In genomic region chr10:26550774-26551526, GRCh38 we compare ENCODE assay signal across 14 cellular contexts.
A peak's percentile ranks its signal among the peaks of the same experiment; 100 is the strongest.
DNase-seq lines count a peak whose midpoint lies in the region; ATAC-seq, FAIRE-seq and TF ChIP-seq lines count a peak whose summit lies in the region.
"Had no signal": no experiment of that assay in that cellular context is flagged by ENCODE, and none has a peak within 500 bp of the region (broad histone marks: within the 10 kb centered on the region; RNA-seq: fewer than 3 reads in every experiment).

No MANE protein-coding gene starts in this region.

- SMC1A ChIA-PET in GM12878 (lab: Charles Lee; ENCODE audit: uncharacterized antibody, unreplicated experiment), result interaction anchor here (0.6 to 1.9 kb wide), 11 partner anchors 9 to 214 kb away, joined by 3 to 10 read pairs (median 4); no protein-coding TSS in a partner anchor

- no peak overlapping the region for H2AFZ ChIP-seq in GM12878 (ENCODE audit: control insufficient read depth, low read depth, low read length)

- TF ChIP-seq RAD21 in GM12878 (IDR thresholded peaks at IDR 0.05; ENCODE audit: insufficient read depth, low read depth, low read length), result peak; percentile 11; the same call in 1 of the 2 replicates

- peaks cover 11 to 18% of the 10 kb centered on the region in 2 donors for H3K9me3 Mint-ChIP-seq in activated naive CD4-positive, alpha-beta T cell treated with anti-CD3 and anti-CD28 coated beads, Interleukin-2, amount 50 U/mL, for 72 hours
- peaks cover 19% of the 10 kb centered on the region for H3K9me3 Mint-ChIP-seq in stimulated activated effector memory CD8-positive, alpha-beta T cell treated with anti-CD3 and anti-CD28 coated beads, Interleukin-12 subunit alpha, Interleukin-12 subunit beta, amount 100 ng/mL, for 72 hours
- H3K9me3 Mint-ChIP-seq in progenitor cell of endocrine pancreas (ENCODE audit: low read depth), result peaks cover 19% of the 10 kb centered on the region

- peaks cover 5% of the 10 kb centered on the region for H3K79me2 ChIP-seq in GM12878 (ENCODE audit: control insufficient read depth, insufficient read depth, low read length)

- H3K27me3 ChIP-seq in GM12878 (replicated peaks in 1 of 2; ENCODE audit: control insufficient read depth in 2 of 2, insufficient read depth in 2 of 2, low read length in 1 of 2), result no peaks in the 10 kb centered on the region
- H3K27me3 ChIP-seq: left lung had no signal

- no peak overlapping the region for H3K4me3 Mint-ChIP-seq in stimulated activated effector memory CD8-positive, alpha-beta T cell treated with anti-CD3 and anti-CD28 coated beads, Interleukin-12 subunit alpha, Interleukin-12 subunit beta, amount 100 ng/mL, for 72 hours
- H3K4me3 Mint-ChIP-seq in progenitor cell of endocrine pancreas (ENCODE audit: low read depth), result no peak overlapping the region
- H3K4me3 Mint-ChIP-seq: brain had no signal

- H3K4me2 ChIP-seq in GM12878 (ENCODE audit: control insufficient read depth, insufficient read depth), result peak overlapping the region; percentile 1; the same call in 1 of the 2 replicates

- WGBS in GM12878 (ENCODE audit: insufficient coverage, insufficient replicate concordance, low lambda C conversion rate, missing lambda C conversion rate), result 7% methylated on average over 15 of the region's 15 CpGs

- no peak for ATAC-seq in activated naive CD4-positive, alpha-beta T cell treated with anti-CD3 and anti-CD28 coated beads, Interleukin-2, amount 50 U/mL, for 72 hours
- ATAC-seq in HG02938 (IDR thresholded peaks at IDR 0.05; ENCODE audit: unreplicated experiment), result peak; percentile 69
- ATAC-seq in GM12878, result peak; percentile 98
- ATAC-seq in stimulated activated effector memory CD8-positive, alpha-beta T cell treated with anti-CD3 and anti-CD28 coated beads, Interleukin-12 subunit alpha, Interleukin-12 subunit beta, amount 100 ng/mL, for 72 hours, result peak; percentile 28
- ATAC-seq: left lung had no signal

- intact Hi-C loops in GM12878 (cut with micrococcal nuclease; ENCODE audit: unreplicated experiment), result no loop called here
- intact Hi-C loops in cardiac septum (cut with DNase I), result no loop called here

- H3K4me3 ChIP-seq in GM12878, result no peak overlapping the region
- H3K4me3 ChIP-seq: left lung, SK-N-MC had no signal

- no peak overlapping the region for H3K9ac ChIP-seq in GM12878 (ENCODE audit: control insufficient read depth, insufficient read depth, low read length)

- peak in 2 of 3 experiments; percentile 22 to 34; a peak in 2 of 6 replicates for TF ChIP-seq CTCF in GM12878 (IDR thresholded peaks at IDR 0.05 in 2 of 3, conservative IDR thresholded peaks at IDR 0.05 in 1 of 3; ENCODE audit: control insufficient read depth in 2 of 3, extremely low read depth in 1 of 3, insufficient read depth in 1 of 3, low read depth in 3 of 3, low read length in 3 of 3)
- TF ChIP-seq CTCF in progenitor cell of endocrine pancreas (IDR thresholded peaks at IDR 0.05; ENCODE audit: unreplicated experiment), result no peak

- H3K27me3 Mint-ChIP-seq in progenitor cell of endocrine pancreas, result peaks cover 11% of the 10 kb centered on the region

- no peak for FAIRE-seq in GM12878 (lab: Jason Lieb, UNC)

- H3K36me3 ChIP-seq in GM12878 (ENCODE audit: control insufficient read depth in 2 of 2, insufficient read depth in 2 of 2, low read length in 1 of 2), result peaks cover 9 to 12% of the 10 kb centered on the region in 2 experiments

- peaks cover 7% of the 10 kb centered on the region for H3K9me3 ChIP-seq in GM12878 (replicated peaks; ENCODE audit: control insufficient read depth, insufficient read depth, low read length)

- DNase-seq in activated naive CD4-positive, alpha-beta T cell treated with anti-CD3 and anti-CD28 coated beads, Interleukin-2, amount 50 U/mL, for 72 hours (ENCODE audit: low spot score in 2 of 2), result no peak
- DNase-seq in activated naive CD4-positive, alpha-beta T cell treated with Interleukin-2 at 50 U/mL for 16 hours, result no peak
- DNase-seq in GM12878 (ENCODE audit: low read depth, low spot score) (peak; percentile 75), cardiac septum (ENCODE audit: low spot score) (no peak), substantia nigra (lab: John Stamatoyannopoulos, UW) (no peak), progenitor cell of endocrine pancreas (ENCODE audit: low spot score, unreplicated experiment) (no peak)
- no peak for DNase-seq in stimulated activated effector memory CD8-positive, alpha-beta T cell treated with anti-CD3 and anti-CD28 coated beads, Interleukin-12 subunit alpha, Interleukin-12 subunit beta, amount 100 ng/mL, for 72 hours (ENCODE audit: low spot score in 2 of 2)
- DNase-seq: activated CD8-positive, alpha-beta memory T cell treated with anti-CD3 and anti-CD28 coated beads for 24 hours; HCEC 1CT; left lung; NCI-H226 had no signal

- H3K27ac Mint-ChIP-seq in activated naive CD4-positive, alpha-beta T cell treated with anti-CD3 and anti-CD28 coated beads, Interleukin-2, amount 50 U/mL, for 72 hours, result peak overlapping the region; percentile 60 to 76
- peak overlapping the region; percentile 67 for H3K27ac Mint-ChIP-seq in stimulated activated effector memory CD8-positive, alpha-beta T cell treated with anti-CD3 and anti-CD28 coated beads, Interleukin-12 subunit alpha, Interleukin-12 subunit beta, amount 100 ng/mL, for 72 hours
- no peak overlapping the region for H3K27ac Mint-ChIP-seq in progenitor cell of endocrine pancreas

- in situ Hi-C loops in GM12878 (cut with MboI), result loop anchor here (10.0 kb wide), 1 partner anchor 676 kb away; no protein-coding TSS in a partner anchor

- peaks cover 54 to 56% of the 10 kb centered on the region in 2 donors for H3K36me3 Mint-ChIP-seq in activated naive CD4-positive, alpha-beta T cell treated with anti-CD3 and anti-CD28 coated beads, Interleukin-2, amount 50 U/mL, for 72 hours
- H3K36me3 Mint-ChIP-seq in stimulated activated effector memory CD8-positive, alpha-beta T cell treated with anti-CD3 and anti-CD28 coated beads, Interleukin-12 subunit alpha, Interleukin-12 subunit beta, amount 100 ng/mL, for 72 hours, result peaks cover 86% of the 10 kb centered on the region
- no peaks in the 10 kb centered on the region for H3K36me3 Mint-ChIP-seq in progenitor cell of endocrine pancreas (ENCODE audit: insufficient read depth)

- CTCF ChIA-PET in GM12878 (lab: Yijun Ruan, JAX), result interaction anchor here (0.8 to 2.0 kb wide), 9 partner anchors 8 to 216 kb away, joined by 3 to 7 read pairs (median 4); no protein-coding TSS in a partner anchor

- peaks cover 22% of the 10 kb centered on the region for H3K4me1 Mint-ChIP-seq in stimulated activated effector memory CD8-positive, alpha-beta T cell treated with anti-CD3 and anti-CD28 coated beads, Interleukin-12 subunit alpha, Interleukin-12 subunit beta, amount 100 ng/mL, for 72 hours
- H3K4me1 Mint-ChIP-seq in progenitor cell of endocrine pancreas (ENCODE audit: low read depth), result no peaks in the 10 kb centered on the region

- RAD21 ChIA-PET in GM12878 (lab: Charles Lee; ENCODE audit: unreplicated experiment), result interaction anchor here (0.7 to 1.4 kb wide), 3 partner anchors 47 to 216 kb away, joined by 3 read pairs; no protein-coding TSS in a partner anchor

- H4K20me1 ChIP-seq in GM12878 (ENCODE audit: control insufficient read depth, insufficient read depth), result no peaks in the 10 kb centered on the region

- peak in 1 of 2 experiments; percentile 52; a peak in 1 of 4 replicates for TF ChIP-seq EP300 in GM12878 (IDR thresholded peaks at IDR 0.05; ENCODE audit: borderline replicate concordance in 1 of 2, control insufficient read depth in 1 of 2, low read depth in 2 of 2, low read length in 2 of 2)

- peaks cover 8% of the 10 kb centered on the region for H3K4me1 ChIP-seq in GM12878 (ENCODE audit: control insufficient read depth, insufficient read depth, low read length)

- no peak for TF ChIP-seq POLR2A in GM12878 (IDR thresholded peaks at IDR 0.05; ENCODE audit: low read depth, low read length)

- H3K27ac ChIP-seq in GM12878 (ENCODE audit: control insufficient read depth, insufficient read depth) (peak overlapping the region; percentile 28), substantia nigra (ENCODE audit: low read depth, low read length, poor library complexity, severe bottlenecking) (no peak overlapping the region)
- H3K27ac ChIP-seq: left lung, SK-N-MC had no signal

- no TSS peak for BruUV-seq in GM12878 (replicated peaks; lab: Mats Ljungman, UMichigan)

- POLR2A ChIA-PET in GM12878 (lab: Charles Lee), result interaction anchor here (1.0 kb wide), 1 partner anchor 20 kb away, joined by 3 read pairs; no protein-coding TSS in a partner anchor

TF ChIP-seq in GM12878, 131 proteins besides CTCF, POLR2A, EP300 and RAD21 (continues in another document):
- TF ChIP-seq CBFB (IDR thresholded peaks at IDR 0.05; ENCODE audit: low read depth) (peak; percentile 59; the same call in 1 of the 2 replicates), BHLHE40 (IDR thresholded peaks at IDR 0.05; ENCODE audit: borderline replicate concordance in 1 of 2, low read depth in 2 of 2, low read length in 1 of 2) (peak; percentile 69 to 84), ATF2 (IDR thresholded peaks at IDR 0.05; ENCODE audit: low read length) (0 out of 2 replicates have a peak, but pooled peaks have one; percentile 5)
- TF ChIP-seq, protein P1, sequence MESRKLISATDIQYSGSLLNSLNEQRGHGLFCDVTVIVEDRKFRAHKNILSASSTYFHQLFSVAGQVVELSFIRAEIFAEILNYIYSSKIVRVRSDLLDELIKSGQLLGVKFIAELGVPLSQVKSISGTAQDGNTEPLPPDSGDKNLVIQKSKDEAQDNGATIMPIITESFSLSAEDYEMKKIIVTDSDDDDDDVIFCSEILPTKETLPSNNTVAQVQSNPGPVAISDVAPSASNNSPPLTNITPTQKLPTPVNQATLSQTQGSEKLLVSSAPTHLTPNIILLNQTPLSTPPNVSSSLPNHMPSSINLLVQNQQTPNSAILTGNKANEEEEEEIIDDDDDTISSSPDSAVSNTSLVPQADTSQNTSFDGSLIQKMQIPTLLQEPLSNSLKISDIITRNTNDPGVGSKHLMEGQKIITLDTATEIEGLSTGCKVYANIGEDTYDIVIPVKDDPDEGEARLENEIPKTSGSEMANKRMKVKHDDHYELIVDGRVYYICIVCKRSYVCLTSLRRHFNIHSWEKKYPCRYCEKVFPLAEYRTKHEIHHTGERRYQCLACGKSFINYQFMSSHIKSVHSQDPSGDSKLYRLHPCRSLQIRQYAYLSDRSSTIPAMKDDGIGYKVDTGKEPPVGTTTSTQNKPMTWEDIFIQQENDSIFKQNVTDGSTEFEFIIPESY (IDR thresholded peaks at IDR 0.05), result no peak

Comparison
In these comparisons a context has a peak if more than half of its experiments do, and no peak if none do; other contexts are left out.
1. ATAC-seq: peak in HG02938 (single experiment), GM12878 (single experiment) and stimulated activated effector memory CD8-positive, alpha-beta T cell treated with anti-CD3 and anti-CD28 coated beads, Interleukin-12 subunit alpha, Interleukin-12 subunit beta, amount 100 ng/mL, for 72 hours (single experiment); none in activated naive CD4-positive, alpha-beta T cell treated with anti-CD3 and anti-CD28 coated beads, Interleukin-2, amount 50 U/mL, for 72 hours (0 of 2).